ENCODE assay signal across 35 cellular contexts in the genomic region with DNA sequence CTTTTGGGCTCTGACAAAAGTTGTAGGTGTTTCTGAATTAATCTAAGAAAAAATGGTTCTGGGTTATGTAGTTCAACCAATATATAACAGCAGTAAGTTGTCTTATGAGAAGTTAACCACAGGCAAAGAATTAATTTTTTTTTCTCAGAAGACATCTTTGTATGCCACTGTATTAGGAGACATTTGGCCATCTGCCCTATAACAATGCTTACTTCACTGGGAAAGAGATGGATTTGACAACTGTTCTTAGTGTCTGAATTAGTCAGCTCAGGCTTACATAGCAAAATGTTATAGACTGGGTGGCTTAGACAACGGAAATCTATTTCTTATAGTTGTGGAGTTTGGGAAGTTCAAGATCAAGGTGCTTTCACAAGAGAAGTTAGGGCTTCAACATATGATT.
"Had no signal": no experiment of that assay in that cellular context is flagged by ENCODE, and none has a peak within 500 bp of the region (broad histone marks: within the 10 kb centered on the region; RNA-seq: fewer than 3 reads in every experiment).

No MANE protein-coding gene starts in this region.

- H3K4me3 ChIP-seq: adrenal gland, body of pancreas, esophagus squamous epithelium, gastroesophageal sphincter, heart right ventricle had no signal

- H3K9me3 Mint-ChIP-seq: activated B cell treated with CpG ODN at 0.5 μM for 24 hours; activated CD8-positive, alpha-beta T cell treated with anti-CD3 and anti-CD28 coated beads for 36 hours; activated naive CD8-positive, alpha-beta T cell treated with anti-CD3 and anti-CD28 coated beads for 36 hours; activated naive CD8-positive, alpha-beta T cell treated with anti-CD3 and anti-CD28 coated beads, Interleukin-2, amount 50 U/mL, for 24 hours; activated T-cell treated with anti-CD3 and anti-CD28 coated beads, Interleukin-2, amount 50 U/mL, for 4 hours; activated T-helper 1 cell treated with anti-CD3 and anti-CD28 coated beads, Interleukin-12 subunit alpha, Interleukin-12 subunit beta, Interleukin-2, Interleukin-4 antibody, amounts not matched to agents 30 ng/mL and 10 ng/mL and 1 ng/mL, durations not matched to agents 14 hours and 24 hours and 36 hours; activated T-helper 2 cell treated with anti-CD3 and anti-CD28 coated beads, Interferon-gamma antibody, Interleukin-2, Interleukin-4, amounts not matched to agents 10 μg/mL and 5 μg/mL and 100 μg/mL, durations not matched to agents 14 hours and 24 hours and 36 hours; T-helper 2 cell treated with Interferon-gamma antibody and Interleukin-4, amounts not matched to agents 5 μg/mL and 100 μg/mL, for 36 hours had no signal

- H3K27me3 Mint-ChIP-seq: activated B cell treated with CpG ODN at 0.5 μM for 24 hours; activated CD8-positive, alpha-beta T cell treated with anti-CD3 and anti-CD28 coated beads for 36 hours; activated naive CD4-positive, alpha-beta T cell treated with anti-CD3 and anti-CD28 coated beads, Interleukin-2, amount 50 U/mL, for 24 hours; activated naive CD8-positive, alpha-beta T cell treated with anti-CD3 and anti-CD28 coated beads for 36 hours; activated naive CD8-positive, alpha-beta T cell treated with anti-CD3 and anti-CD28 coated beads, Interleukin-2, amount 50 U/mL, for 24 hours; T-helper 17 cell had no signal

- H3K4me1 Mint-ChIP-seq: activated B cell treated with CpG ODN at 0.5 μM for 24 hours; activated naive CD4-positive, alpha-beta T cell treated with anti-CD3 and anti-CD28 coated beads, Interleukin-2, amount 50 U/mL, for 24 hours; activated naive CD8-positive, alpha-beta T cell treated with anti-CD3 and anti-CD28 coated beads for 36 hours; activated naive CD8-positive, alpha-beta T cell treated with anti-CD3 and anti-CD28 coated beads, Interleukin-2, amount 50 U/mL, for 24 hours; T-helper 17 cell had no signal

- H3K4me3 Mint-ChIP-seq: activated B cell treated with CpG ODN at 0.5 μM for 24 hours; activated CD8-positive, alpha-beta T cell treated with anti-CD3 and anti-CD28 coated beads for 36 hours; activated naive CD4-positive, alpha-beta T cell treated with anti-CD3 and anti-CD28 coated beads for 36 hours; activated naive CD4-positive, alpha-beta T cell treated with anti-CD3 and anti-CD28 coated beads, Interleukin-2, amount 50 U/mL, for 24 hours; activated naive CD8-positive, alpha-beta T cell treated with anti-CD3 and anti-CD28 coated beads for 36 hours; activated naive CD8-positive, alpha-beta T cell treated with anti-CD3 and anti-CD28 coated beads, Interleukin-2, amount 50 U/mL, for 24 hours; activated T-cell treated with anti-CD3 and anti-CD28 coated beads, Interleukin-2, amount 50 U/mL, for 4 hours; activated T-helper 1 cell treated with anti-CD3 and anti-CD28 coated beads, Interleukin-12 subunit alpha, Interleukin-12 subunit beta, Interleukin-2, Interleukin-4 antibody, amounts not matched to agents 30 ng/mL and 10 ng/mL and 1 ng/mL, durations not matched to agents 14 hours and 24 hours and 36 hours; T-helper 17 cell; T-helper 2 cell treated with Interferon-gamma antibody and Interleukin-4, amounts not matched to agents 5 μg/mL and 100 μg/mL, for 36 hours had no signal

- H3K27ac ChIP-seq: adrenal gland, body of pancreas, epithelial cell of prostate, esophagus squamous epithelium, gastroesophageal sphincter, heart right ventricle, WERI-Rb-1 had no signal

- H3K36me3 ChIP-seq: adrenal gland, esophagus squamous epithelium, gastroesophageal sphincter, heart right ventricle, WERI-Rb-1 had no signal

- DNase-seq: activated B cell treated with CpG ODN at 0.5 μM for 24 hours; activated CD4-positive, alpha-beta T cell treated with anti-CD3 and anti-CD28 coated beads for 48 hours; activated CD4-positive, alpha-beta T cell treated with anti-CD3 and anti-CD28 coated beads, Interleukin-2, amount 50 U/mL, for 1 hour; activated CD4-positive, alpha-beta T cell treated with anti-CD3 and anti-CD28 coated beads, Interleukin-2, amount 50 U/mL, for 48 hours; activated CD8-positive, alpha-beta memory T cell treated with anti-CD3 and anti-CD28 coated beads for 24 hours; activated CD8-positive, alpha-beta T cell treated with anti-CD3 and anti-CD28 coated beads for 36 hours; activated effector memory CD4-positive, alpha-beta T cell treated with anti-CD3 and anti-CD28 coated beads, Interleukin-2, amount 50 U/mL, for 16 hours; activated naive CD4-positive, alpha-beta T cell treated with anti-CD3 and anti-CD28 coated beads for 36 hours; activated naive CD8-positive, alpha-beta T cell treated with anti-CD3 and anti-CD28 coated beads for 36 hours; activated naive CD8-positive, alpha-beta T cell treated with anti-CD3 and anti-CD28 coated beads, Interleukin-2, amount 50 U/mL, for 24 hours; activated T-cell treated with anti-CD3 and anti-CD28 coated beads, Interleukin-2, amount 50 U/mL, for 4 hours; adrenal gland; amygdala; aorta; body of pancreas; caudate nucleus; cortex of kidney; dermis blood vessel endothelial cell; effector CD4-positive, alpha-beta T cell; esophagus squamous epithelium; foreskin melanocyte; heart right ventricle; T-helper 1 cell; T-helper 17 cell; T1000; WERI-Rb-1 had no signal

- H3K4me1 ChIP-seq: adrenal gland, body of pancreas, esophagus squamous epithelium, gastroesophageal sphincter, heart right ventricle had no signal

- H3K27me3 ChIP-seq: adrenal gland, body of pancreas, esophagus squamous epithelium, gastroesophageal sphincter, heart right ventricle had no signal

- H3K9me3 ChIP-seq: adrenal gland, body of pancreas, esophagus squamous epithelium, gastroesophageal sphincter, heart right ventricle had no signal

- H3K36me3 Mint-ChIP-seq: activated naive CD4-positive, alpha-beta T cell treated with anti-CD3 and anti-CD28 coated beads, Interleukin-2, amount 50 U/mL, for 24 hours; activated naive CD8-positive, alpha-beta T cell treated with anti-CD3 and anti-CD28 coated beads for 36 hours had no signal

- FAIRE-seq: colon, endometrium, endothelial cell of umbilical vein had no signal

- H3K27ac Mint-ChIP-seq: activated B cell treated with CpG ODN at 0.5 μM for 24 hours; activated CD8-positive, alpha-beta T cell treated with anti-CD3 and anti-CD28 coated beads for 36 hours; activated naive CD4-positive, alpha-beta T cell treated with anti-CD3 and anti-CD28 coated beads for 36 hours; activated naive CD4-positive, alpha-beta T cell treated with anti-CD3 and anti-CD28 coated beads, Interleukin-2, amount 50 U/mL, for 24 hours; activated naive CD8-positive, alpha-beta T cell treated with anti-CD3 and anti-CD28 coated beads for 36 hours; activated naive CD8-positive, alpha-beta T cell treated with anti-CD3 and anti-CD28 coated beads, Interleukin-2, amount 50 U/mL, for 24 hours; activated T-helper 1 cell treated with anti-CD3 and anti-CD28 coated beads, Interleukin-12 subunit alpha, Interleukin-12 subunit beta, Interleukin-2, Interleukin-4 antibody, amounts not matched to agents 30 ng/mL and 10 ng/mL and 1 ng/mL, durations not matched to agents 14 hours and 24 hours and 36 hours; activated T-helper 2 cell treated with anti-CD3 and anti-CD28 coated beads, Interferon-gamma antibody, Interleukin-2, Interleukin-4, amounts not matched to agents 10 μg/mL and 5 μg/mL and 100 μg/mL, durations not matched to agents 14 hours and 24 hours and 36 hours; T-helper 17 cell; T-helper 2 cell treated with Interferon-gamma antibody and Interleukin-4, amounts not matched to agents 5 μg/mL and 100 μg/mL, for 36 hours had no signal
